In genomic region chr3:170128259-170128976, GRCh38 we compare ENCODE assay signal across 8 cellular contexts. TPM values are rescaled to one million over a fixed set of nuclear protein-coding genes. Genes with fewer than 3 reads are reported as not detected.
DNase-seq lines count a peak whose midpoint lies in the region; ATAC-seq and TF ChIP-seq lines count a peak whose summit lies in the region.

No MANE protein-coding gene starts in this region.

- ATAC-seq in GM19023 (IDR thresholded peaks at IDR 0.05; ENCODE audit: unreplicated experiment), result peak; percentile 87
- ATAC-seq in HG03066 (IDR thresholded peaks at IDR 0.05; ENCODE audit: low read depth, unreplicated experiment), result peak; percentile 89
- ATAC-seq in natural killer cell treated with Interleukin-12 subunit alpha and Interleukin-12 subunit beta and Interleukin-15 and Interleukin-18, amount 100 ng/mL, for 72 hours, result peak; percentile 58 to 67
- ATAC-seq in left lung, result no peak

- H3K27me3 ChIP-seq in left lung (no peaks in the 10 kb centered on the region), right atrium auricular region (no peaks in the 10 kb centered on the region)

- TF ChIP-seq CTCF in left lung (IDR thresholded peaks at IDR 0.05), result no peak
- no peak for TF ChIP-seq CTCF in right atrium auricular region (IDR thresholded peaks at IDR 0.05)

- H3K9me3 Mint-ChIP-seq in natural killer cell treated with Interleukin-12 subunit alpha and Interleukin-12 subunit beta and Interleukin-15 and Interleukin-18, amount 100 ng/mL, for 72 hours, result no peaks in the 10 kb centered on the region

- H3K4me1 ChIP-seq in left lung (peaks cover 0 to 18% of the 10 kb centered on the region in 2 donors), right atrium auricular region (no peaks in the 10 kb centered on the region)

- H3K36me3 ChIP-seq in left lung (peaks cover 0 to 49% of the 10 kb centered on the region in 2 donors), right atrium auricular region (peaks cover 35% of the 10 kb centered on the region)

- no peak overlapping the region for H3K4me3 ChIP-seq in left lung
- H3K4me3 ChIP-seq in right atrium auricular region, result no peak overlapping the region

- intact Hi-C loops in left lung (cut with DNase I), result no loop called here

- no peaks in the 10 kb centered on the region for H3K27me3 Mint-ChIP-seq in natural killer cell treated with Interleukin-12 subunit alpha and Interleukin-12 subunit beta and Interleukin-15 and Interleukin-18, amount 100 ng/mL, for 72 hours

- H3K4me3 Mint-ChIP-seq in natural killer cell treated with Interleukin-12 subunit alpha and Interleukin-12 subunit beta and Interleukin-15 and Interleukin-18, amount 100 ng/mL, for 72 hours, result peak overlapping the region; percentile 29

- peak overlapping the region in 1 of 2 donors; percentile 38 for H3K27ac Mint-ChIP-seq in natural killer cell treated with Interleukin-12 subunit alpha and Interleukin-12 subunit beta and Interleukin-15 and Interleukin-18, amount 100 ng/mL, for 72 hours

- DNase-seq in AML-193 (lab: John Stamatoyannopoulos, UW) (peak; percentile 73 to 80), RPMI8226 (peak; percentile 98), left lung (no peak), right atrium auricular region (ENCODE audit: low spot score) (no peak), ecto neural progenitor cell (ENCODE audit: low spot score) (no peak)
- DNase-seq in natural killer cell treated with Interleukin-12 subunit alpha and Interleukin-12 subunit beta and Interleukin-15 and Interleukin-18, amount 100 ng/mL, for 72 hours (ENCODE audit: low spot score), result no peak

- H3K9me3 ChIP-seq in left lung (peaks cover 0 to 8% of the 10 kb centered on the region in 2 donors), right atrium auricular region (peaks cover 0 to 7% of the 10 kb centered on the region in 2 donors)

- peaks cover 14 to 16% of the 10 kb centered on the region in 2 donors for H3K4me1 Mint-ChIP-seq in natural killer cell treated with Interleukin-12 subunit alpha and Interleukin-12 subunit beta and Interleukin-15 and Interleukin-18, amount 100 ng/mL, for 72 hours (ENCODE audit: low read depth in 2 of 2)

- peaks cover 15% of the 10 kb centered on the region for H3K36me3 Mint-ChIP-seq in natural killer cell treated with Interleukin-12 subunit alpha and Interleukin-12 subunit beta and Interleukin-15 and Interleukin-18, amount 100 ng/mL, for 72 hours

- H3K27ac ChIP-seq in left lung (peak overlapping the region in 1 of 2 donors; percentile 15), right atrium auricular region (no peak overlapping the region)

RNA-seq across cellular contexts. Expression of gene PHC3, which starts 53.1 kb away (rescaled TPM):
- 10 to 100 TPM; 53.2 to 77.6 TPM for total RNA-seq in natural killer cell treated with Interleukin-12 subunit alpha and Interleukin-12 subunit beta and Interleukin-15 and Interleukin-18, amount 100 ng/mL, for 72 hours
- total RNA-seq in left lung (10 to 100 TPM; 58.3 to 66.3 TPM), right atrium auricular region (10 to 100 TPM; 23.8 to 41.9 TPM)

Comparison
In these comparisons a context has a peak if more than half of its experiments do, and no peak if none do; other contexts are left out.
1. DNase-seq: peak in AML-193 (2 of 2) and RPMI8226 (single experiment); none in natural killer cell treated with Interleukin-12 subunit alpha and Interleukin-12 subunit beta and Interleukin-15 and Interleukin-18, amount 100 ng/mL, for 72 hours (single experiment), left lung (0 of 2), right atrium auricular region (single experiment) and ecto neural progenitor cell (single experiment).